ENCODE assay signal across 1 cellular context in the genomic region with DNA sequence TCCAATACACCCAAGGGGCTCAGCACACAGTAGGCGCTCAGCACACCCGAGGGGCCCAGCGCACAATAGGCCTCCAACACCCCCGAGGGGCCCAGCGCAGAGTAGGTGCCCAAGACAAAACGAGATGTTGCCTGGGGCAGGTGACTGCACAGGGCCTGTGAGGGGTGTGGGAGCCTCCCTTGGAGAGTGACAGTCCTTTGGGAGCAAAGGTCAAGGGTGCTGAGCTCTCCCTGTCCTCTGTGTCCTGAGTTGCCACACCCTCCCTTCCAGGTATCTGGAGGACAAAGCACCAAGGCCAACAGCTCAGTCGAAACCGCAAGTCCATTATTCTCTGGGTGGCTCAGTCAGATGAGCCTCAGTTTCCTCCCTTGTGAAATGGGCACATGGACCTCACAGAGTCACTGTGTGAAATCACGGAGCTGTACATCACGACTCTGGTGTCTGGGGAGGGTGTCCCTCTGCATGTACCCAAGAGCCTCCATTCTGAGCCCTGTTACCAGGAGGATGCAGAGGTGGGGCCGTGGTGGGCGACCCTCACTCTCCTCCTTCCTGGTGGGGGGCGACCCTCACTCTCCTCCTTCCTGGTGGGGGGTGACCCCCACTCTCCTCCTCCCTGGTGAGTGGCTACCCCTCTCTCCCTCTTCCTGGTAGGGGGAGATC.
TF ChIP-seq lines count a peak whose summit lies in the region.

No MANE protein-coding gene starts in this region.

TF ChIP-seq in HepG2, 621 proteins besides CTCF, POLR2A, EP300 and RAD21 (continued from another document):
- TF ChIP-seq, protein P1, sequence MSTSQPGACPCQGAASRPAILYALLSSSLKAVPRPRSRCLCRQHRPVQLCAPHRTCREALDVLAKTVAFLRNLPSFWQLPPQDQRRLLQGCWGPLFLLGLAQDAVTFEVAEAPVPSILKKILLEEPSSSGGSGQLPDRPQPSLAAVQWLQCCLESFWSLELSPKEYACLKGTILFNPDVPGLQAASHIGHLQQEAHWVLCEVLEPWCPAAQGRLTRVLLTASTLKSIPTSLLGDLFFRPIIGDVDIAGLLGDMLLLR (CRISPR knock-in tag; IDR thresholded peaks at IDR 0.05), result no peak
- TF ChIP-seq ZNF234 (CRISPR knock-in tag; conservative IDR thresholded peaks at IDR 0.05) (no peak), SETDB1 (CRISPR knock-in tag; IDR thresholded peaks at IDR 0.05; ENCODE audit: borderline replicate concordance) (no peak), ZNF382 (CRISPR knock-in tag; IDR thresholded peaks at IDR 0.05; ENCODE audit: borderline replicate concordance) (no peak), ZNF598 (CRISPR knock-in tag; IDR thresholded peaks at IDR 0.05; ENCODE audit: borderline replicate concordance) (0 out of 2 replicates have a peak, but pooled peaks have one; percentile 18), CEBPG (CRISPR knock-in tag; IDR thresholded peaks at IDR 0.05) (peak; percentile 45; the same call in 1 of the 2 replicates), TSC22D2 (CRISPR knock-in tag; IDR thresholded peaks at IDR 0.05; ENCODE audit: borderline replicate concordance) (no peak), NFKBIZ (CRISPR knock-in tag; IDR thresholded peaks at IDR 0.05) (no peak), SP4 (CRISPR knock-in tag; IDR thresholded peaks at IDR 0.05) (peak; percentile 56; the same call in 1 of the 2 replicates), ZNF660 (CRISPR knock-in tag; IDR thresholded peaks at IDR 0.05; ENCODE audit: borderline replicate concordance, low read depth) (no peak), KDM6A (CRISPR knock-in tag; IDR thresholded peaks at IDR 0.05; ENCODE audit: low read depth) (no peak), ZNF670 (CRISPR knock-in tag; IDR thresholded peaks at IDR 0.05; ENCODE audit: borderline replicate concordance) (no peak), GZF1 (CRISPR knock-in tag; IDR thresholded peaks at IDR 0.05) (no peak), SP2 (CRISPR knock-in tag; IDR thresholded peaks at IDR 0.05) (no peak), ZNF841 (CRISPR knock-in tag; IDR thresholded peaks at IDR 0.05; ENCODE audit: borderline replicate concordance) (no peak), ZFP36L2 (CRISPR knock-in tag; IDR thresholded peaks at IDR 0.05) (no peak), PHF5A (CRISPR knock-in tag; IDR thresholded peaks at IDR 0.05; ENCODE audit: low read depth, unreplicated experiment) (no peak), YY1 (IDR thresholded peaks at IDR 0.05; ENCODE audit: insufficient read depth, insufficient replicate concordance, low read depth, low read length) (no peak), ZNF496 (CRISPR knock-in tag; IDR thresholded peaks at IDR 0.05; ENCODE audit: insufficient replicate concordance) (no peak), AGO2 (optimal IDR thresholded peaks at IDR 0.05; ENCODE audit: low read depth, low read length) (no peak), XRCC5 (optimal IDR thresholded peaks at IDR 0.05; ENCODE audit: low read length) (peak; percentile 64)
- TF ChIP-seq, protein P2, sequence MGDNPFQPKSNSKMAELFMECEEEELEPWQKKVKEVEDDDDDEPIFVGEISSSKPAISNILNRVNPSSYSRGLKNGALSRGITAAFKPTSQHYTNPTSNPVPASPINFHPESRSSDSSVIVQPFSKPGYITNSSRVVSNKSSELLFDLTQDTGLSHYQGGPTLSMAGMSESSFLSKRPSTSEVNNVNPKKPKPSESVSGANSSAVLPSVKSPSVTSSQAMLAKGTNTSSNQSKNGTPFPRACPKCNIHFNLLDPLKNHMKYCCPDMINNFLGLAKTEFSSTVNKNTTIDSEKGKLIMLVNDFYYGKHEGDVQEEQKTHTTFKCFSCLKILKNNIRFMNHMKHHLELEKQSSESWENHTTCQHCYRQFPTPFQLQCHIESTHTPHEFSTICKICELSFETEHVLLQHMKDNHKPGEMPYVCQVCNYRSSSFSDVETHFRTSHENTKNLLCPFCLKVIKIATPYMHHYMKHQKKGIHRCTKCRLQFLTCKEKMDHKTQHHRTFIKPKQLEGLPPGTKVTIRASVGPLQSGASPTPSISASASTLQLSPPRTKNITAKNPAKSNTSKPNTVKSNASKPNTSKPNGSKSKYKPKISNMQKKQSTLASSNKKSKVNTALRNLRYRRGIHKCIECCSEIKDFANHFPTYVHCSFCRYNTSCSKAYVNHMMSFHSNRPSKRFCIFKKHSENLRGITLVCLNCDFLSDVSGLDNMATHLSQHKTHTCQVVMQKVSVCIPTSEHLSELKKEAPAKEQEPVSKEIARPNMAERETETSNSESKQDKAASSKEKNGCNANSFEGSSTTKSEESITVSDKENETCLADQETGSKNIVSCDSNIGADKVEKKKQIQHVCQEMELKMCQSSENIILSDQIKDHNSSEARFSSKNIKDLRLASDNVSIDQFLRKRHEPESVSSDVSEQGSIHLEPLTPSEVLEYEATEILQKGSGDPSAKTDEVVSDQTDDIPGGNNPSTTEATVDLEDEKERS (CRISPR knock-in tag; IDR thresholded peaks at IDR 0.05), result no peak
- TF ChIP-seq, protein P3, sequence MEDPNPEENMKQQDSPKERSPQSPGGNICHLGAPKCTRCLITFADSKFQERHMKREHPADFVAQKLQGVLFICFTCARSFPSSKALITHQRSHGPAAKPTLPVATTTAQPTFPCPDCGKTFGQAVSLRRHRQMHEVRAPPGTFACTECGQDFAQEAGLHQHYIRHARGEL (CRISPR knock-in tag; IDR thresholded peaks at IDR 0.05), result no peak
- TF ChIP-seq, protein P4, sequence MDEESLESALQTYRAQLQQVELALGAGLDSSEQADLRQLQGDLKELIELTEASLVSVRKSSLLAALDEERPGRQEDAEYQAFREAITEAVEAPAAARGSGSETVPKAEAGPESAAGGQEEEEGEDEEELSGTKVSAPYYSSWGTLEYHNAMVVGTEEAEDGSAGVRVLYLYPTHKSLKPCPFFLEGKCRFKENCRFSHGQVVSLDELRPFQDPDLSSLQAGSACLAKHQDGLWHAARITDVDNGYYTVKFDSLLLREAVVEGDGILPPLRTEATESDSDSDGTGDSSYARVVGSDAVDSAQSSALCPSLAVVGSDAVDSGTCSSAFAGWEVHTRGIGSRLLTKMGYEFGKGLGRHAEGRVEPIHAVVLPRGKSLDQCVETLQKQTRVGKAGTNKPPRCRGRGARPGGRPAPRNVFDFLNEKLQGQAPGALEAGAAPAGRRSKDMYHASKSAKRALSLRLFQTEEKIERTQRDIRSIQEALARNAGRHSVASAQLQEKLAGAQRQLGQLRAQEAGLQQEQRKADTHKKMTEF (CRISPR knock-in tag; IDR thresholded peaks at IDR 0.05), result peak; percentile 37; the same call in 1 of the 2 replicates
- TF ChIP-seq, protein P5, sequence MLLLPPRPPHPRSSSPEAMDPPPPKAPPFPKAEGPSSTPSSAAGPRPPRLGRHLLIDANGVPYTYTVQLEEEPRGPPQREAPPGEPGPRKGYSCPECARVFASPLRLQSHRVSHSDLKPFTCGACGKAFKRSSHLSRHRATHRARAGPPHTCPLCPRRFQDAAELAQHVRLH (CRISPR knock-in tag; IDR thresholded peaks at IDR 0.05; ENCODE audit: borderline replicate concordance, low read depth), result peak; percentile 50; the same call in 1 of the 2 replicates
- TF ChIP-seq, protein P6, sequence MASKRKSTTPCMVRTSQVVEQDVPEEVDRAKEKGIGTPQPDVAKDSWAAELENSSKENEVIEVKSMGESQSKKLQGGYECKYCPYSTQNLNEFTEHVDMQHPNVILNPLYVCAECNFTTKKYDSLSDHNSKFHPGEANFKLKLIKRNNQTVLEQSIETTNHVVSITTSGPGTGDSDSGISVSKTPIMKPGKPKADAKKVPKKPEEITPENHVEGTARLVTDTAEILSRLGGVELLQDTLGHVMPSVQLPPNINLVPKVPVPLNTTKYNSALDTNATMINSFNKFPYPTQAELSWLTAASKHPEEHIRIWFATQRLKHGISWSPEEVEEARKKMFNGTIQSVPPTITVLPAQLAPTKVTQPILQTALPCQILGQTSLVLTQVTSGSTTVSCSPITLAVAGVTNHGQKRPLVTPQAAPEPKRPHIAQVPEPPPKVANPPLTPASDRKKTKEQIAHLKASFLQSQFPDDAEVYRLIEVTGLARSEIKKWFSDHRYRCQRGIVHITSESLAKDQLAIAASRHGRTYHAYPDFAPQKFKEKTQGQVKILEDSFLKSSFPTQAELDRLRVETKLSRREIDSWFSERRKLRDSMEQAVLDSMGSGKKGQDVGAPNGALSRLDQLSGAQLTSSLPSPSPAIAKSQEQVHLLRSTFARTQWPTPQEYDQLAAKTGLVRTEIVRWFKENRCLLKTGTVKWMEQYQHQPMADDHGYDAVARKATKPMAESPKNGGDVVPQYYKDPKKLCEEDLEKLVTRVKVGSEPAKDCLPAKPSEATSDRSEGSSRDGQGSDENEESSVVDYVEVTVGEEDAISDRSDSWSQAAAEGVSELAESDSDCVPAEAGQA (IDR thresholded peaks at IDR 0.05; ENCODE audit: low read depth), result no peak
- TF ChIP-seq, protein P6 (CRISPR knock-in tag; IDR thresholded peaks at IDR 0.05; ENCODE audit: borderline replicate concordance), result no peak
- TF ChIP-seq, protein P7, sequence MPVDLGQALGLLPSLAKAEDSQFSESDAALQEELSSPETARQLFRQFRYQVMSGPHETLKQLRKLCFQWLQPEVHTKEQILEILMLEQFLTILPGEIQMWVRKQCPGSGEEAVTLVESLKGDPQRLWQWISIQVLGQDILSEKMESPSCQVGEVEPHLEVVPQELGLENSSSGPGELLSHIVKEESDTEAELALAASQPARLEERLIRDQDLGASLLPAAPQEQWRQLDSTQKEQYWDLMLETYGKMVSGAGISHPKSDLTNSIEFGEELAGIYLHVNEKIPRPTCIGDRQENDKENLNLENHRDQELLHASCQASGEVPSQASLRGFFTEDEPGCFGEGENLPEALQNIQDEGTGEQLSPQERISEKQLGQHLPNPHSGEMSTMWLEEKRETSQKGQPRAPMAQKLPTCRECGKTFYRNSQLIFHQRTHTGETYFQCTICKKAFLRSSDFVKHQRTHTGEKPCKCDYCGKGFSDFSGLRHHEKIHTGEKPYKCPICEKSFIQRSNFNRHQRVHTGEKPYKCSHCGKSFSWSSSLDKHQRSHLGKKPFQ (CRISPR knock-in tag; IDR thresholded peaks at IDR 0.05; ENCODE audit: insufficient replicate concordance), result no peak
